Comparison of ENCODE assay signal across 8 cellular contexts in the genomic region with DNA sequence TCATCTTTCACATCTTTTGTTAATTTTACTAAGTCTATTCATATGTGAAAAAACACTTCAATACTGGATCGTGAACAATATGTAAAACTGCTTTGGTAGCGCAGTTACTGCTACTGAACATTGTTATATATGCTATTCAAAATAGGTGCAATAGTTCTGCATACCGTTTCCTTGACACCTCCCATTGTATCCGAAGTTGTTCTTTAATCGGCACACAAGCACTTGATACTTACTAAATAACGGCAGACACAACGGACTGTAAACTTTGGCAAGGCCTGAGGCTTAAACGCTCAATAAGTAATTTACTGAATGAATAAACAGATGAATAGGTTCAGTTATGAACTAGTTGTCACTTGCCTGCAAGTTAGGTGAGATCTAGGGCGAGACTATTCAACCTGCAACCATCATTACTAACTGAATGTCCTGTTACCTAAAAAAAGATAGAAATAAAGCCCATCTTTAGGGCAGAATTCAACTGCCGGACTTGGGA. TPM values are rescaled to one million over a fixed set of nuclear protein-coding genes. Genes with fewer than 3 reads are reported as not detected.
A peak's percentile ranks its signal among the peaks of the same experiment; 100 is the strongest.
DNase-seq lines count a peak whose midpoint lies in the region; ATAC-seq and TF ChIP-seq lines count a peak whose summit lies in the region.

No MANE protein-coding gene starts in this region.

- peaks cover 41% of the 10 kb centered on the region for H3K36me3 Mint-ChIP-seq in activated T-helper 1 cell treated with anti-CD3 and anti-CD28 coated beads, Interleukin-12 subunit alpha, Interleukin-12 subunit beta, Interleukin-2, Interleukin-4 antibody, amounts not matched to agents 30 ng/mL and 10 ng/mL and 1 ng/mL, durations not matched to agents 14 hours and 24 hours and 36 hours (ENCODE audit: low read depth)

- H3K36me3 ChIP-seq in suprapubic skin, result peaks cover 31% of the 10 kb centered on the region

- intact Hi-C loops in activated T-helper 1 cell treated with anti-CD3 and anti-CD28 coated beads, Interleukin-12 subunit alpha, Interleukin-12 subunit beta, Interleukin-2, Interleukin-4 antibody, amounts not matched to agents 30 ng/mL and 10 ng/mL and 1 ng/mL, durations not matched to agents 14 hours and 24 hours and 36 hours (cut with micrococcal nuclease), result loop anchor here (1.0 to 10.0 kb wide), 3 partner anchors 923 to 1910 kb away; no protein-coding TSS in a partner anchor

- TF ChIP-seq POLR2A in suprapubic skin (IDR thresholded peaks at IDR 0.05), result no peak

- TF ChIP-seq CTCF in GM12875 (IDR thresholded peaks at IDR 0.05; ENCODE audit: borderline replicate concordance, insufficient read depth, low read depth, low read length) (no peak), suprapubic skin (IDR thresholded peaks at IDR 0.05) (no peak)

- H3K27ac ChIP-seq in suprapubic skin, result peak overlapping the region; percentile 95

- POLR2A ChIA-PET in HEK293T (lab: Yijun Ruan, JAX), result interaction anchor here (0.7 to 2.1 kb wide), 21 partner anchors 10 to 919 kb away, joined by 3 to 20 read pairs (median 4); a partner anchor contains a TSS

- peak; percentile 4 for ATAC-seq in HG02884 (IDR thresholded peaks at IDR 0.05; ENCODE audit: unreplicated experiment)

- H3K9me3 ChIP-seq in iPS-18c (ENCODE audit: control insufficient read depth, insufficient read depth, low read length) (no peaks in the 10 kb centered on the region), suprapubic skin (no peaks in the 10 kb centered on the region)

- H3K27ac Mint-ChIP-seq in activated T-helper 1 cell treated with anti-CD3 and anti-CD28 coated beads, Interleukin-12 subunit alpha, Interleukin-12 subunit beta, Interleukin-2, Interleukin-4 antibody, amounts not matched to agents 30 ng/mL and 10 ng/mL and 1 ng/mL, durations not matched to agents 14 hours and 24 hours and 36 hours, result peak overlapping the region; percentile 100

- H3K27me3 Mint-ChIP-seq in activated T-helper 1 cell treated with anti-CD3 and anti-CD28 coated beads, Interleukin-12 subunit alpha, Interleukin-12 subunit beta, Interleukin-2, Interleukin-4 antibody, amounts not matched to agents 30 ng/mL and 10 ng/mL and 1 ng/mL, durations not matched to agents 14 hours and 24 hours and 36 hours (ENCODE audit: insufficient read depth), result no peaks in the 10 kb centered on the region

- 5% methylated on average over 10 of the region's 10 CpGs for WGBS in suprapubic skin

- peaks cover 19% of the 10 kb centered on the region for H3K9me3 Mint-ChIP-seq in activated T-helper 1 cell treated with anti-CD3 and anti-CD28 coated beads, Interleukin-12 subunit alpha, Interleukin-12 subunit beta, Interleukin-2, Interleukin-4 antibody, amounts not matched to agents 30 ng/mL and 10 ng/mL and 1 ng/mL, durations not matched to agents 14 hours and 24 hours and 36 hours

- peaks cover 40% of the 10 kb centered on the region for H3K4me1 ChIP-seq in suprapubic skin

- no peaks in the 10 kb centered on the region for H3K27me3 ChIP-seq in suprapubic skin

- no peak for TF ChIP-seq EP300 in suprapubic skin (IDR thresholded peaks at IDR 0.05)

- CTCF ChIA-PET in HEK293T (lab: Yijun Ruan, JAX), result interaction anchor here (0.6 to 1.1 kb wide), 2 partner anchors 88 to 329 kb away, joined by 3 to 4 read pairs; no protein-coding TSS in a partner anchor

- peaks cover 27% of the 10 kb centered on the region for H3K4me1 Mint-ChIP-seq in activated T-helper 1 cell treated with anti-CD3 and anti-CD28 coated beads, Interleukin-12 subunit alpha, Interleukin-12 subunit beta, Interleukin-2, Interleukin-4 antibody, amounts not matched to agents 30 ng/mL and 10 ng/mL and 1 ng/mL, durations not matched to agents 14 hours and 24 hours and 36 hours (ENCODE audit: low read depth)

- H3K4me3 ChIP-seq in GM12875 (ENCODE audit: low read depth, low read length), result peak overlapping the region; percentile 88
- H3K4me3 ChIP-seq in iPS-18c (ENCODE audit: insufficient read depth, low read depth, low read length), result peak overlapping the region; percentile 85
- H3K4me3 ChIP-seq in suprapubic skin, result peak overlapping the region; percentile 89

- H3K4me3 Mint-ChIP-seq in activated T-helper 1 cell treated with anti-CD3 and anti-CD28 coated beads, Interleukin-12 subunit alpha, Interleukin-12 subunit beta, Interleukin-2, Interleukin-4 antibody, amounts not matched to agents 30 ng/mL and 10 ng/mL and 1 ng/mL, durations not matched to agents 14 hours and 24 hours and 36 hours, result peak overlapping the region; percentile 92

- DNase-seq in activated T-helper 1 cell treated with anti-CD3 and anti-CD28 coated beads, Interleukin-12 subunit alpha, Interleukin-12 subunit beta, Interleukin-2, Interleukin-4 antibody, amounts not matched to agents 30 ng/mL and 10 ng/mL and 1 ng/mL, durations not matched to agents 14 hours and 24 hours and 36 hours (ENCODE audit: low spot score), result no peak
- DNase-seq in suprapubic skin (ENCODE audit: low spot score in 2 of 2), result no peak
- DNase-seq in HPDE6-E6E7 (ENCODE audit: extremely low spot score), result no peak
- no peak for DNase-seq in NOMO-1 treated with dmso at 0.1 percent for 144 hours (lab: John Stamatoyannopoulos, UW; ENCODE audit: unreplicated experiment)
- DNase-seq in HEK293T (ENCODE audit: extremely low spot score), result no peak

TF ChIP-seq in HEK293T, 16 proteins besides CTCF, POLR2A, EP300 and RAD21:
- TF ChIP-seq FOXK2 (IDR thresholded peaks at IDR 0.05), result no peak
- TF ChIP-seq L3MBTL2 (conservative IDR thresholded peaks at IDR 0.05), result no peak
- TF ChIP-seq ELF4 (IDR thresholded peaks at IDR 0.05), result no peak

RNA-seq across cellular contexts. Expression of a gene that starts 0.6 kb away (rescaled TPM):
- total RNA-seq in activated T-helper 1 cell treated with anti-CD3 and anti-CD28 coated beads, Interleukin-12 subunit alpha, Interleukin-12 subunit beta, Interleukin-2, Interleukin-4 antibody, amounts not matched to agents 30 ng/mL and 10 ng/mL and 1 ng/mL, durations not matched to agents 14 hours and 24 hours and 36 hours, result 25.4 and 32.1 TPM in 2 replicates
- total RNA-seq in suprapubic skin, result 10 to 100 TPM; 16.1 to 30.1 (median 24.0) TPM

RNA-seq across cellular contexts. Expression of a gene that starts 0.7 kb away (rescaled TPM):
- 155 and 176 TPM in 2 replicates for total RNA-seq in activated T-helper 1 cell treated with anti-CD3 and anti-CD28 coated beads, Interleukin-12 subunit alpha, Interleukin-12 subunit beta, Interleukin-2, Interleukin-4 antibody, amounts not matched to agents 30 ng/mL and 10 ng/mL and 1 ng/mL, durations not matched to agents 14 hours and 24 hours and 36 hours
- total RNA-seq in suprapubic skin, result 10 to 100 TPM; 70.6 to 87.5 (median 75.8) TPM
